10 cellular contexts compared by ENCODE assay signal in genomic region chr5:93894471-93895354, GRCh38.
DNase-seq lines count a peak whose midpoint lies in the region; ATAC-seq and TF ChIP-seq lines count a peak whose summit lies in the region.
"Had no signal": no experiment of that assay in that cellular context is flagged by ENCODE, and none has a peak within 500 bp of the region (broad histone marks: within the 10 kb centered on the region; RNA-seq: fewer than 3 reads in every experiment).

No MANE protein-coding gene starts in this region.

- no peak overlapping the region for H3K4me2 ChIP-seq in osteoblast (ENCODE audit: insufficient read depth, low read length)

- H3K4me3 Mint-ChIP-seq in CD8-positive, alpha-beta memory T cell = no peak overlapping the region

- no peak overlapping the region for H3K4me3 ChIP-seq in cardiac fibroblast (replicated peaks in 1 of 2; ENCODE audit: low read depth in 2 of 2, low read length in 2 of 2)
- H3K4me3 ChIP-seq in osteoblast (ENCODE audit: insufficient read depth, low read length) = no peak overlapping the region
- no peak overlapping the region for H3K4me3 ChIP-seq in CD8-positive, alpha-beta memory T cell (ENCODE audit: low read length)
- H3K4me3 ChIP-seq: lung had no signal

- POLR2A ChIA-PET in CD8-positive, alpha-beta memory T cell (lab: Charles Lee) = no interaction called here

- no peaks in the 10 kb centered on the region for H3K27me3 Mint-ChIP-seq in CD8-positive, alpha-beta memory T cell

- no peak for ATAC-seq in GM21515 (IDR thresholded peaks at IDR 0.05; ENCODE audit: unreplicated experiment)

- peak; percentile 6 for DNase-seq in DMS79 treated with DMSO at 0.1 percent for 48 hours (lab: John Stamatoyannopoulos, UW)
- no peak for DNase-seq in DMS79 (lab: John Stamatoyannopoulos, UW)
- DNase-seq in NCI-H146 treated with DMSO at 0.1 percent for 48 hours (lab: John Stamatoyannopoulos, UW; ENCODE audit: unreplicated experiment) = peak; percentile 91
- peak; percentile 29 to 32 for DNase-seq in cardiac fibroblast (ENCODE audit: low read depth in 2 of 2)
- no peak for DNase-seq in osteoblast (ENCODE audit: insufficient read length, low spot score, missing footprints)
- no peak for DNase-seq in activated CD4-positive, alpha-beta T cell treated with anti-CD3 and anti-CD28 coated beads for 1 hour
- DNase-seq in CD8-positive, alpha-beta memory T cell = no peak
- DNase-seq: NCI-H526 treated with DMSO at 0.1 percent for 48 hours had no signal

- H2AFZ ChIP-seq in osteoblast (ENCODE audit: low read length) = no peak overlapping the region

- no peaks in the 10 kb centered on the region for H3K79me2 ChIP-seq in osteoblast (ENCODE audit: insufficient read depth, low read length)

- H3K27me3 ChIP-seq in osteoblast (ENCODE audit: insufficient read depth, low read length) = no peaks in the 10 kb centered on the region
- no peaks in the 10 kb centered on the region for H3K27me3 ChIP-seq in CD8-positive, alpha-beta memory T cell (ENCODE audit: insufficient read depth, low read length, poor library complexity, severe bottlenecking)

- no peaks in the 10 kb centered on the region for H3K9me3 ChIP-seq in osteoblast (ENCODE audit: low read depth, low read length)
- H3K9me3 ChIP-seq in CD8-positive, alpha-beta memory T cell (ENCODE audit: low read length) = no peaks in the 10 kb centered on the region

- no peaks in the 10 kb centered on the region for H4K20me1 ChIP-seq in osteoblast (ENCODE audit: insufficient read depth, low read length)

- H3K4me1 Mint-ChIP-seq in CD8-positive, alpha-beta memory T cell = peaks cover 0 to 7% (median 4%) of the 10 kb centered on the region in 3 donors

- H3K27ac Mint-ChIP-seq in CD8-positive, alpha-beta memory T cell = peak overlapping the region in 1 of 8 donors; percentile 7

- TF ChIP-seq CTCF in cardiac fibroblast (IDR thresholded peaks at IDR 0.05; ENCODE audit: low read depth, low read length) = peak; percentile 56
- TF ChIP-seq CTCF in osteoblast (IDR thresholded peaks at IDR 0.05; ENCODE audit: extremely low read depth, low read depth, low read length) = peak; percentile 61

- no peaks in the 10 kb centered on the region for H3K9me3 Mint-ChIP-seq in CD8-positive, alpha-beta memory T cell

- H3K36me3 Mint-ChIP-seq in CD8-positive, alpha-beta memory T cell = peaks cover 0 to 5% (median 4%) of the 10 kb centered on the region in 3 donors

- H3K36me3 ChIP-seq in osteoblast (ENCODE audit: insufficient read depth, low read length) = no peaks in the 10 kb centered on the region
- no peaks in the 10 kb centered on the region for H3K36me3 ChIP-seq in CD8-positive, alpha-beta memory T cell (ENCODE audit: insufficient read depth, low read length)

- CTCF ChIA-PET in CD8-positive, alpha-beta memory T cell (lab: Charles Lee) = no interaction called here

- H3K27ac ChIP-seq in osteoblast (ENCODE audit: low read depth, low read length) = no peak overlapping the region
- no peak overlapping the region for H3K27ac ChIP-seq in CD8-positive, alpha-beta memory T cell (ENCODE audit: low read depth, low read length)

- no peaks in the 10 kb centered on the region for H3K4me1 ChIP-seq in osteoblast (ENCODE audit: insufficient read depth, low read length)
- H3K4me1 ChIP-seq in CD8-positive, alpha-beta memory T cell (ENCODE audit: insufficient read depth, low read length) = no peaks in the 10 kb centered on the region

Comparison
In these comparisons a context has a peak if more than half of its experiments do, and no peak if none do; other contexts are left out.
1. DNase-seq: peak in DMS79 treated with DMSO at 0.1 percent for 48 hours (single experiment), NCI-H146 treated with DMSO at 0.1 percent for 48 hours (single experiment) and cardiac fibroblast (2 of 2); none in DMS79 (single experiment), osteoblast (single experiment), activated CD4-positive, alpha-beta T cell treated with anti-CD3 and anti-CD28 coated beads for 1 hour (single experiment) and CD8-positive, alpha-beta memory T cell (0 of 5).